Comparison of ENCODE assay signal across 20 cellular contexts in genomic region chr16:22314661-22315626, GRCh38. TPM values are rescaled to one million over a fixed set of nuclear protein-coding genes. Genes with fewer than 3 reads are reported as not detected.
DNase-seq lines count a peak whose midpoint lies in the region; ATAC-seq, FAIRE-seq and TF ChIP-seq lines count a peak whose summit lies in the region.
"Had no signal": no experiment of that assay in that cellular context is flagged by ENCODE, and none has a peak within 500 bp of the region (broad histone marks: within the 10 kb centered on the region; RNA-seq: fewer than 3 reads in every experiment).

No MANE protein-coding gene starts in this region.

- intact Hi-C loops in stomach (cut with DNase I; ENCODE audit: low total_unique reads): no loop called here
- intact Hi-C loops in PC-3 (cut with micrococcal nuclease): no loop called here

- peak; percentile 47 for DNase-seq in activated CD8-positive, alpha-beta memory T cell treated with anti-CD3 and anti-CD28 coated beads, Interleukin-2, amount 50 U/mL, for 48 hours
- no peak for DNase-seq in activated CD8-positive, alpha-beta memory T cell treated with anti-CD3 and anti-CD28 coated beads, Interleukin-2, amount 10 ng/mL, durations not matched to agents 7 days and 5 days
- DNase-seq in astrocyte (ENCODE audit: low read depth): no peak
- peak; percentile 81 for DNase-seq in keratinocyte (ENCODE audit: low read depth, low spot score)
- DNase-seq in stomach: peak; percentile 14
- DNase-seq in LoVo (ENCODE audit: low spot score): no peak
- no peak for DNase-seq in PC-3
- DNase-seq: activated CD4-positive, alpha-beta T cell treated with anti-CD3 and anti-CD28 coated beads, Interleukin-2, amount 50 U/mL, for 1 hour; activated naive CD8-positive, alpha-beta T cell treated with anti-CD3 and anti-CD28 coated beads for 36 hours; DMS 273 treated with DMSO at 0.1 percent for 48 hours; GF-D8; heart left ventricle; NCI-H1436; NCI-H774; small intestine; thyroid gland had no signal

- H3K36me3 Mint-ChIP-seq in activated CD8-positive, alpha-beta memory T cell treated with anti-CD3 and anti-CD28 coated beads, Interleukin-2, amount 10 ng/mL, durations not matched to agents 7 days and 5 days: peaks cover 19% of the 10 kb centered on the region
- peaks cover 17% of the 10 kb centered on the region for H3K36me3 Mint-ChIP-seq in astrocyte (ENCODE audit: low read depth, unreplicated experiment)

- H3K4me3 ChIP-seq in astrocyte (ENCODE audit: insufficient read depth, low read depth, low read length): no peak overlapping the region
- H3K4me3 ChIP-seq in keratinocyte (ENCODE audit: control insufficient read depth in 2 of 3, extremely low read depth in 1 of 3, insufficient read depth in 2 of 3, low read depth in 1 of 3, low read length in 3 of 3): peak overlapping the region in 2 of 3 experiments; percentile 49 to 57
- no peak overlapping the region for H3K4me3 ChIP-seq in stomach
- no peak overlapping the region for H3K4me3 ChIP-seq in PC-3 (ENCODE audit: low read length)
- H3K4me3 ChIP-seq: heart left ventricle, thyroid gland had no signal

- H3K27ac ChIP-seq in astrocyte (ENCODE audit: low read depth, low read length) (no peak overlapping the region), keratinocyte (ENCODE audit: control insufficient read depth, insufficient read depth, low read length) (peak overlapping the region; percentile 74), stomach (no peak overlapping the region), PC-3 (ENCODE audit: low read length) (no peak overlapping the region)
- H3K27ac ChIP-seq: heart left ventricle, thyroid gland had no signal

- no peak for TF ChIP-seq EP300 in stomach (IDR thresholded peaks at IDR 0.05)

- H3K9me2 ChIP-seq in PC-3 (replicated peaks; ENCODE audit: low read length): no peaks in the 10 kb centered on the region

- no peaks in the 10 kb centered on the region for H3K79me2 ChIP-seq in astrocyte (ENCODE audit: insufficient read depth, low read length)
- H3K79me2 ChIP-seq in keratinocyte (ENCODE audit: control insufficient read depth, insufficient read depth, low read length): no peaks in the 10 kb centered on the region
- H3K79me2 ChIP-seq in PC-3 (ENCODE audit: low read length): no peaks in the 10 kb centered on the region

- ATAC-seq in activated CD8-positive, alpha-beta memory T cell treated with anti-CD3 and anti-CD28 coated beads, Interleukin-2, amount 10 ng/mL, durations not matched to agents 7 days and 5 days: no peak
- ATAC-seq in PC-3: no peak
- no peak for ATAC-seq in HG02759 (IDR thresholded peaks at IDR 0.05; ENCODE audit: unreplicated experiment)
- ATAC-seq: heart left ventricle; naive thymus-derived CD4-positive, alpha-beta T cell had no signal

- WGBS in stomach, 5 donors: 83 to 91% (median 88%) methylated on average over 34 to 37 of the region's 37 CpGs

- H3K9me3 Mint-ChIP-seq in activated CD8-positive, alpha-beta memory T cell treated with anti-CD3 and anti-CD28 coated beads, Interleukin-2, amount 10 ng/mL, durations not matched to agents 7 days and 5 days (ENCODE audit: low read depth): no peaks in the 10 kb centered on the region
- no peaks in the 10 kb centered on the region for H3K9me3 Mint-ChIP-seq in astrocyte (ENCODE audit: unreplicated experiment)
- H3K9me3 Mint-ChIP-seq: activated naive CD8-positive, alpha-beta T cell treated with anti-CD3 and anti-CD28 coated beads for 36 hours had no signal

- no peaks in the 10 kb centered on the region for H3F3A ChIP-seq in PC-3 (ENCODE audit: low read length, unreplicated experiment)

- no peaks in the 10 kb centered on the region for H3K27me3 Mint-ChIP-seq in activated CD8-positive, alpha-beta memory T cell treated with anti-CD3 and anti-CD28 coated beads, Interleukin-2, amount 10 ng/mL, durations not matched to agents 7 days and 5 days
- H3K27me3 Mint-ChIP-seq in astrocyte (ENCODE audit: low read depth, unreplicated experiment): no peaks in the 10 kb centered on the region
- H3K27me3 Mint-ChIP-seq: activated naive CD8-positive, alpha-beta T cell treated with anti-CD3 and anti-CD28 coated beads for 36 hours; naive thymus-derived CD4-positive, alpha-beta T cell had no signal

- no peak overlapping the region for H3K4me3 Mint-ChIP-seq in activated CD8-positive, alpha-beta memory T cell treated with anti-CD3 and anti-CD28 coated beads, Interleukin-2, amount 10 ng/mL, durations not matched to agents 7 days and 5 days
- H3K4me3 Mint-ChIP-seq in astrocyte (ENCODE audit: unreplicated experiment): peak overlapping the region; percentile 15
- H3K4me3 Mint-ChIP-seq: activated naive CD8-positive, alpha-beta T cell treated with anti-CD3 and anti-CD28 coated beads for 36 hours; naive thymus-derived CD4-positive, alpha-beta T cell had no signal

- CTCF ChIA-PET in activated CD8-positive, alpha-beta memory T cell treated with anti-CD3 and anti-CD28 coated beads, Interleukin-2, amount 10 ng/mL, durations not matched to agents 7 days and 5 days (lab: Charles Lee): no interaction called here
- CTCF ChIA-PET in PC-3 (lab: Charles Lee): no interaction called here

- dilution Hi-C loops in keratinocyte (cut with MboI; ENCODE audit: extremely low pct_ligation_motif_present, low sequenced_read_pairs): no loop called here

- H4K20me1 ChIP-seq in astrocyte (ENCODE audit: insufficient read depth, low read length) (no peaks in the 10 kb centered on the region), keratinocyte (ENCODE audit: control insufficient read depth, extremely low read depth, insufficient read depth, low read length) (no peaks in the 10 kb centered on the region), PC-3 (ENCODE audit: low read length) (no peaks in the 10 kb centered on the region)

- H3K9me3 ChIP-seq in astrocyte (ENCODE audit: insufficient read depth, low read depth, low read length) (no peaks in the 10 kb centered on the region), keratinocyte (ENCODE audit: control insufficient read depth, low read depth, low read length) (no peaks in the 10 kb centered on the region), stomach (no peaks in the 10 kb centered on the region), PC-3 (ENCODE audit: low read length) (no peaks in the 10 kb centered on the region)
- H3K9me3 ChIP-seq: heart left ventricle, thyroid gland had no signal

- no peaks in the 10 kb centered on the region for H3K4me1 Mint-ChIP-seq in activated CD8-positive, alpha-beta memory T cell treated with anti-CD3 and anti-CD28 coated beads, Interleukin-2, amount 10 ng/mL, durations not matched to agents 7 days and 5 days
- no peaks in the 10 kb centered on the region for H3K4me1 Mint-ChIP-seq in astrocyte (ENCODE audit: low read depth, unreplicated experiment)
- H3K4me1 Mint-ChIP-seq: activated naive CD8-positive, alpha-beta T cell treated with anti-CD3 and anti-CD28 coated beads for 36 hours had no signal

- H3K36me3 ChIP-seq in astrocyte (ENCODE audit: insufficient read depth, low read length) (peaks cover 9% of the 10 kb centered on the region), keratinocyte (ENCODE audit: control insufficient read depth in 2 of 2, extremely low read depth in 1 of 2, insufficient read depth in 2 of 2, low read length in 2 of 2) (peaks cover 31 to 49% of the 10 kb centered on the region in 2 experiments), stomach (peaks cover 73 to 100% (median 100%) of the 10 kb centered on the region in 4 donors), PC-3 (ENCODE audit: low read depth, low read length) (peaks cover 12% of the 10 kb centered on the region; the same call in 1 of the 2 replicates)

- no peak overlapping the region for H3K4me2 ChIP-seq in astrocyte (ENCODE audit: low read length)
- H3K4me2 ChIP-seq in keratinocyte (ENCODE audit: control insufficient read depth, extremely low read depth, insufficient read depth, low read depth, low read length): peak overlapping the region; percentile 85
- H3K4me2 ChIP-seq in PC-3 (ENCODE audit: low read length): no peak overlapping the region

- no TSS peak for BruUV-seq in PC-3 (replicated peaks; lab: Mats Ljungman, UMichigan)

- TF ChIP-seq POLR2A in stomach (IDR thresholded peaks at IDR 0.05): no peak

- POLR2A ChIA-PET in PC-3 (lab: Charles Lee; ENCODE audit: unreplicated experiment): no interaction called here

- no peaks in the 10 kb centered on the region for H3K27me3 ChIP-seq in astrocyte (ENCODE audit: insufficient read depth, low read length)
- H3K27me3 ChIP-seq in keratinocyte (ENCODE audit: control insufficient read depth, extremely low read depth, insufficient read depth, low read length): no peaks in the 10 kb centered on the region
- H3K27me3 ChIP-seq in stomach: no peaks in the 10 kb centered on the region
- no peaks in the 10 kb centered on the region for H3K27me3 ChIP-seq in PC-3 (ENCODE audit: low read length)
- H3K27me3 ChIP-seq: heart left ventricle, thyroid gland had no signal

- H3K9ac ChIP-seq in astrocyte (ENCODE audit: low read length) (no peak overlapping the region), keratinocyte (ENCODE audit: control insufficient read depth, extremely low read depth, insufficient read depth, low read length) (peak overlapping the region; percentile 64), PC-3 (ENCODE audit: low read length) (no peak overlapping the region)

- TF ChIP-seq CTCF in astrocyte (IDR thresholded peaks at IDR 0.05; ENCODE audit: insufficient read depth, low read depth, low read length) (no peak), keratinocyte (optimal IDR thresholded peaks at IDR 0.05 in 1 of 3, IDR thresholded peaks at IDR 0.05 in 1 of 3, conservative IDR thresholded peaks at IDR 0.05 in 1 of 3; ENCODE audit: extremely low read depth in 1 of 3, insufficient read depth in 2 of 3, low read length in 3 of 3) (no peak), stomach (IDR thresholded peaks at IDR 0.05) (no peak), PC-3 (conservative IDR thresholded peaks at IDR 0.05; ENCODE audit: low read depth, low read length) (no peak)

- H3K9me1 ChIP-seq in keratinocyte (ENCODE audit: control insufficient read depth, extremely low read depth, insufficient read depth, low read length): no peaks in the 10 kb centered on the region

- FAIRE-seq in astrocyte (lab: Jason Lieb, UNC): no peak
- FAIRE-seq in keratinocyte (lab: Jason Lieb, UNC): peak; percentile 90
- FAIRE-seq: GM12892, small intestine, TTC549 had no signal

- no peak overlapping the region for H2AFZ ChIP-seq in astrocyte (ENCODE audit: low read depth, low read length)
- H2AFZ ChIP-seq in keratinocyte (ENCODE audit: control insufficient read depth, low read length): peak overlapping the region; percentile 68
- no peak overlapping the region for H2AFZ ChIP-seq in PC-3 (ENCODE audit: low read length)

- H3K4me1 ChIP-seq in astrocyte (ENCODE audit: insufficient read depth, low read length) (no peaks in the 10 kb centered on the region), keratinocyte (ENCODE audit: control insufficient read depth, extremely low read depth, insufficient read depth, low read length) (peaks cover 27% of the 10 kb centered on the region), stomach (no peaks in the 10 kb centered on the region), PC-3 (ENCODE audit: insufficient read depth, low read length) (no peaks in the 10 kb centered on the region)
- H3K4me1 ChIP-seq: thyroid gland had no signal

- no peak overlapping the region for H3K27ac Mint-ChIP-seq in activated CD8-positive, alpha-beta memory T cell treated with anti-CD3 and anti-CD28 coated beads, Interleukin-2, amount 10 ng/mL, durations not matched to agents 7 days and 5 days
- H3K27ac Mint-ChIP-seq in astrocyte (ENCODE audit: unreplicated experiment): no peak overlapping the region
- H3K27ac Mint-ChIP-seq: activated naive CD8-positive, alpha-beta T cell treated with anti-CD3 and anti-CD28 coated beads for 36 hours had no signal

RNA-seq across cellular contexts. Expression of gene POLR3E, which starts 17.7 kb away (rescaled TPM):
- 10 to 100 TPM; 56.5 to 88.0 TPM for total RNA-seq in activated CD8-positive, alpha-beta memory T cell treated with anti-CD3 and anti-CD28 coated beads, Interleukin-2, amount 10 ng/mL, durations not matched to agents 7 days and 5 days
- total RNA-seq in astrocyte: 30.3 and 32.5 TPM in 2 replicates
- 38.0 to 83.3 TPM (median 74.0 TPM) in 3 replicates for polyA plus RNA-seq in keratinocyte
- 60.0 TPM for polyA plus RNA-seq in keratinocyte (2011; ENCODE audit: low read depth)
- 48.0 and 56.3 TPM in 2 replicates for polyA plus RNA-seq in keratinocyte (2011; cell fraction: cytosol; rRNA removed)
- polyA plus RNA-seq in keratinocyte (2011; cell fraction: nucleus; rRNA removed): 74.8 and 87.1 TPM in 2 replicates
- polyA plus RNA-seq in keratinocyte (2012; ENCODE audit: low replicate concordance): 30.5 and 39.1 TPM in 2 replicates
- 184 to 243 TPM (median 200 TPM) in 3 replicates for polyA minus RNA-seq in keratinocyte
- 57.2 TPM for polyA minus RNA-seq in keratinocyte (2011; cell fraction: cytosol; rRNA and poly(A)+ RNA removed)
- polyA minus RNA-seq in keratinocyte (2011; cell fraction: nucleus; rRNA and poly(A)+ RNA removed): 60.6 and 72.9 TPM in 2 replicates
- 10 to 100 TPM; 51.3 to 99.1 (median 76.5) TPM for total RNA-seq in stomach
- polyA plus RNA-seq in stomach: 10 to 100 TPM; 13.1 to 19.3 (median 16.2) TPM
- 48.8 and 57.1 TPM in 2 replicates for total RNA-seq in PC-3 (2014; rRNA removed)

RNA-seq across cellular contexts. Expression of gene CDR2, which starts 59.5 kb away (rescaled TPM):
- 10 to 100 TPM; 42.5 to 49.1 TPM for total RNA-seq in activated CD8-positive, alpha-beta memory T cell treated with anti-CD3 and anti-CD28 coated beads, Interleukin-2, amount 10 ng/mL, durations not matched to agents 7 days and 5 days
- total RNA-seq in astrocyte: 56.5 and 57.6 TPM in 2 replicates
- 27.3 to 37.1 TPM (median 31.3 TPM) in 3 replicates for polyA plus RNA-seq in keratinocyte
- polyA plus RNA-seq in keratinocyte (2011; ENCODE audit: low read depth): 27.2 TPM
- 25.9 and 34.8 TPM in 2 replicates for polyA plus RNA-seq in keratinocyte (2011; cell fraction: cytosol; rRNA removed)
- 36.7 and 37.3 TPM in 2 replicates for polyA plus RNA-seq in keratinocyte (2011; cell fraction: nucleus; rRNA removed)
- polyA plus RNA-seq in keratinocyte (2012; ENCODE audit: low replicate concordance): 12.2 and 22.5 TPM in 2 replicates
- 14.5 to 31.2 TPM (median 20.7 TPM) in 3 replicates for polyA minus RNA-seq in keratinocyte
- polyA minus RNA-seq in keratinocyte (2011; cell fraction: cytosol; rRNA and poly(A)+ RNA removed): 26.1 TPM
- 12.6 and 25.7 TPM in 2 replicates for polyA minus RNA-seq in keratinocyte (2011; cell fraction: nucleus; rRNA and poly(A)+ RNA removed)
- 100 to 1,000 TPM in 1 of 5 donors, 10 to 100 TPM in 4; 21.4 to 198 (median 27.7) TPM for total RNA-seq in stomach
- polyA plus RNA-seq in stomach: 10 to 100 TPM in 2 of 3 donors, 1 to 10 TPM in 1; 8.9 to 16.6 (median 15.4) TPM
- 14.1 and 14.7 TPM in 2 replicates for total RNA-seq in PC-3 (2014; rRNA removed)

Comparison
In these comparisons a context has a peak if more than half of its experiments do, and no peak if none do; other contexts are left out.
1. DNase-seq: peak in activated CD8-positive, alpha-beta memory T cell treated with anti-CD3 and anti-CD28 coated beads, Interleukin-2, amount 50 U/mL, for 48 hours (single experiment), keratinocyte (single experiment) and stomach (single experiment); none in activated CD8-positive, alpha-beta memory T cell treated with anti-CD3 and anti-CD28 coated beads, Interleukin-2, amount 10 ng/mL, durations not matched to agents 7 days and 5 days (single experiment), astrocyte (single experiment), LoVo (single experiment) and PC-3 (single experiment).
2. H3K4me3 ChIP-seq: peak in keratinocyte (2 of 3); none in astrocyte (single experiment), stomach (0 of 4) and PC-3 (single experiment).